Comparison of ENCODE assay signal across 16 cellular contexts in genomic region chr3:188926141-188926540, GRCh38.
DNase-seq lines count a peak whose midpoint lies in the region; ATAC-seq and TF ChIP-seq lines count a peak whose summit lies in the region.
"Had no signal": no experiment of that assay in that cellular context is flagged by ENCODE, and none has a peak within 500 bp of the region (broad histone marks: within the 10 kb centered on the region; RNA-seq: fewer than 3 reads in every experiment).

No MANE protein-coding gene starts in this region.

- no peak overlapping the region for H2AK9ac ChIP-seq in IMR-90 (replicated peaks; ENCODE audit: low read depth, low read length, poor library complexity)

- H4K5ac ChIP-seq in IMR-90 (ENCODE audit: low read depth, low read length) = no peak overlapping the region

- no peak overlapping the region for H3K18ac ChIP-seq in IMR-90 (ENCODE audit: low read depth, low read length)

- H3K79me2 ChIP-seq in fibroblast of lung (ENCODE audit: control insufficient read depth, insufficient read depth, low read length) = no peaks in the 10 kb centered on the region

- no peak overlapping the region for H3K4me3 ChIP-seq in IMR-90 (ENCODE audit: insufficient read depth, low read depth, low read length)
- H3K4me3 ChIP-seq in fibroblast of lung (replicated peaks in 1 of 4; ENCODE audit: control extremely low read depth in 1 of 4, insufficient read depth in 1 of 4, low read depth in 3 of 4, low read length in 4 of 4) = no peak overlapping the region
- H3K4me3 ChIP-seq: GM23338 had no signal

- TF ChIP-seq POLR2A in IMR-90 (IDR thresholded peaks at IDR 0.05; ENCODE audit: low read depth, low read length) = no peak

- H4K20me1 ChIP-seq in IMR-90 (ENCODE audit: insufficient read depth, low read length) (no peaks in the 10 kb centered on the region), fibroblast of lung (ENCODE audit: control insufficient read depth, extremely low read depth, insufficient read depth, low read length) (no peaks in the 10 kb centered on the region)

- H3K27me3 ChIP-seq in IMR-90 (ENCODE audit: control insufficient read depth, insufficient read depth, low read length) (no peaks in the 10 kb centered on the region), fibroblast of lung (ENCODE audit: control insufficient read depth, insufficient read depth, low read length) (no peaks in the 10 kb centered on the region)

- H3K4me1 Mint-ChIP-seq in activated T-helper 2 cell treated with anti-CD3 and anti-CD28 coated beads, Interferon-gamma antibody, Interleukin-2, Interleukin-4, amounts not matched to agents 10 μg/mL and 5 μg/mL and 100 μg/mL, durations not matched to agents 14 hours and 24 hours and 36 hours (ENCODE audit: low read depth) = no peaks in the 10 kb centered on the region
- H3K4me1 Mint-ChIP-seq: B cell had no signal

- H2AFZ ChIP-seq in IMR-90 (replicated peaks; ENCODE audit: low read length, poor library complexity) (no peak overlapping the region), fibroblast of lung (ENCODE audit: low read length) (no peak overlapping the region)
- H2AFZ ChIP-seq: GM23338 had no signal

- no peak overlapping the region for H3K27ac ChIP-seq in IMR-90 (ENCODE audit: insufficient read depth, low read length)
- no peak overlapping the region for H3K27ac ChIP-seq in fibroblast of lung (ENCODE audit: insufficient read depth, low read length)

- H3K36me3 ChIP-seq in IMR-90 (ENCODE audit: control insufficient read depth, insufficient read depth, low read length) (no peaks in the 10 kb centered on the region), fibroblast of lung (ENCODE audit: control insufficient read depth, insufficient read depth, low read length) (no peaks in the 10 kb centered on the region)

- H3K23ac ChIP-seq in IMR-90 (ENCODE audit: low read depth, low read length) = no peak overlapping the region

- no peak overlapping the region for H3K4ac ChIP-seq in IMR-90 (ENCODE audit: low read depth, low read length)

- no peak overlapping the region for H3K4me3 Mint-ChIP-seq in activated T-helper 2 cell treated with anti-CD3 and anti-CD28 coated beads, Interferon-gamma antibody, Interleukin-2, Interleukin-4, amounts not matched to agents 10 μg/mL and 5 μg/mL and 100 μg/mL, durations not matched to agents 14 hours and 24 hours and 36 hours (ENCODE audit: low read depth)
- H3K4me3 Mint-ChIP-seq: B cell; CD4-positive, alpha-beta T cell; GM23338 had no signal

- no peaks in the 10 kb centered on the region; the same call in 1 of the 2 replicates for H3K9me1 ChIP-seq in IMR-90 (ENCODE audit: insufficient read depth, low read length)

- intact Hi-C loops in IMR-90 (cut with micrococcal nuclease) = no loop called here
- intact Hi-C loops in activated T-helper 2 cell treated with anti-CD3 and anti-CD28 coated beads, Interferon-gamma antibody, Interleukin-2, Interleukin-4, amounts not matched to agents 10 μg/mL and 5 μg/mL and 100 μg/mL, durations not matched to agents 14 hours and 24 hours and 36 hours (cut with micrococcal nuclease) = no loop called here

- TF ChIP-seq CTCF in IMR-90 (conservative IDR thresholded peaks at IDR 0.05; ENCODE audit: low read depth, low read length) (no peak), fibroblast of lung (conservative IDR thresholded peaks at IDR 0.05 in 1 of 2, IDR thresholded peaks at IDR 0.05 in 1 of 2; ENCODE audit: low read depth in 1 of 2, low read length in 2 of 2) (no peak)

- H4K91ac ChIP-seq in IMR-90 (ENCODE audit: insufficient read depth, low read depth, low read length) = no peak overlapping the region

- peak; percentile 24 for DNase-seq in IMR-90
- no peak for DNase-seq in activated T-helper 2 cell treated with anti-CD3 and anti-CD28 coated beads, Interferon-gamma antibody, Interleukin-2, Interleukin-4, amounts not matched to agents 10 μg/mL and 5 μg/mL and 100 μg/mL, durations not matched to agents 14 hours and 24 hours and 36 hours (ENCODE audit: low spot score)
- peak; percentile 40 to 78 for DNase-seq in fibroblast of lung (ENCODE audit: low read depth in 2 of 2)
- peak; percentile 31 for DNase-seq in myocyte (ENCODE audit: low read depth)
- DNase-seq in EL = no peak
- DNase-seq in NCI-H128 (lab: John Stamatoyannopoulos, UW; ENCODE audit: unreplicated experiment) = no peak
- DNase-seq in NCI-H2029 (lab: John Stamatoyannopoulos, UW) = no peak
- DNase-seq: ACHN; C1 segment of cervical spinal cord; Calu3; CD4-positive, alpha-beta T cell; DMS 273 treated with DMSO at 0.1 percent for 48 hours; H7 had no signal

- H3K27me3 Mint-ChIP-seq in activated T-helper 2 cell treated with anti-CD3 and anti-CD28 coated beads, Interferon-gamma antibody, Interleukin-2, Interleukin-4, amounts not matched to agents 10 μg/mL and 5 μg/mL and 100 μg/mL, durations not matched to agents 14 hours and 24 hours and 36 hours (ENCODE audit: low read depth) = peaks cover 6% of the 10 kb centered on the region
- H3K27me3 Mint-ChIP-seq: B cell; CD4-positive, alpha-beta T cell had no signal

- TF ChIP-seq RAD21 in IMR-90 (IDR thresholded peaks at IDR 0.05; ENCODE audit: low read length) = no peak

- H2BK20ac ChIP-seq in IMR-90 (ENCODE audit: low read depth, low read length) = no peak overlapping the region

- WGBS in IMR-90 (ENCODE audit: extremely low coverage in 2 of 2, insufficient read length in 1 of 2), 2 experiments = no CpG with 5 or more reads among the region's 5 CpGs

- no peaks in the 10 kb centered on the region for H3K36me3 Mint-ChIP-seq in activated T-helper 2 cell treated with anti-CD3 and anti-CD28 coated beads, Interferon-gamma antibody, Interleukin-2, Interleukin-4, amounts not matched to agents 10 μg/mL and 5 μg/mL and 100 μg/mL, durations not matched to agents 14 hours and 24 hours and 36 hours (ENCODE audit: low read depth)

- no peak overlapping the region for H3K56ac ChIP-seq in IMR-90 (ENCODE audit: extremely low read depth, insufficient read depth, low read length)

- H3K9me3 ChIP-seq in IMR-90 (ENCODE audit: control insufficient read depth, insufficient read depth, low read length) = no peaks in the 10 kb centered on the region
- no peaks in the 10 kb centered on the region for H3K9me3 ChIP-seq in fibroblast of lung (ENCODE audit: control insufficient read depth, insufficient read depth, low read depth, low read length)

- POLR2A ChIA-PET in IMR-90 (lab: Charles Lee; ENCODE audit: unreplicated experiment) = no interaction called here

- peaks cover 3% of the 10 kb centered on the region; the same call in 1 of the 2 replicates for H3K4me1 ChIP-seq in IMR-90 (ENCODE audit: control insufficient read depth, insufficient read depth, low read length)
- H3K4me1 ChIP-seq in fibroblast of lung (ENCODE audit: control insufficient read depth, extremely low read depth, insufficient read depth, low read length) = no peaks in the 10 kb centered on the region

- CTCF ChIA-PET in IMR-90 (lab: Yijun Ruan, JAX) = no interaction called here

- no peaks in the 10 kb centered on the region for H3K79me1 ChIP-seq in IMR-90 (ENCODE audit: low read depth in 1 of 2, low read length in 2 of 2)

- BruUV-seq in IMR-90 (replicated peaks; lab: Mats Ljungman, UMichigan) = no TSS peak

- no peak overlapping the region for H4K8ac ChIP-seq in IMR-90 (ENCODE audit: low read depth in 2 of 2, low read length in 2 of 2)

- H3K4me2 ChIP-seq in IMR-90 (ENCODE audit: low read depth, low read length) = no peak overlapping the region
- no peak overlapping the region for H3K4me2 ChIP-seq in fibroblast of lung (ENCODE audit: extremely low read depth, insufficient read depth, low read length)
- H3K4me2 ChIP-seq: GM23338 had no signal

- peak overlapping the region; percentile 13 for H3K27ac Mint-ChIP-seq in activated T-helper 2 cell treated with anti-CD3 and anti-CD28 coated beads, Interferon-gamma antibody, Interleukin-2, Interleukin-4, amounts not matched to agents 10 μg/mL and 5 μg/mL and 100 μg/mL, durations not matched to agents 14 hours and 24 hours and 36 hours
- H3K27ac Mint-ChIP-seq: B cell; CD4-positive, alpha-beta T cell; GM23338 had no signal

- H2BK5ac ChIP-seq in IMR-90 (ENCODE audit: low read depth, low read length, poor library complexity, severe bottlenecking) = no peak overlapping the region

- no peaks in the 10 kb centered on the region for H3K9me3 Mint-ChIP-seq in activated T-helper 2 cell treated with anti-CD3 and anti-CD28 coated beads, Interferon-gamma antibody, Interleukin-2, Interleukin-4, amounts not matched to agents 10 μg/mL and 5 μg/mL and 100 μg/mL, durations not matched to agents 14 hours and 24 hours and 36 hours
- H3K9me3 Mint-ChIP-seq: CD4-positive, alpha-beta T cell; GM23338 had no signal

- no peak overlapping the region; the same call in 2 of the 3 replicates for H2BK15ac ChIP-seq in IMR-90 (ENCODE audit: low read depth, low read length)

- ATAC-seq in IMR-90 (ENCODE audit: low read depth) (no peak), HG03280 (IDR thresholded peaks at IDR 0.05; ENCODE audit: unreplicated experiment) (no peak)
- ATAC-seq: GM23338 had no signal

- no peak overlapping the region for H2BK120ac ChIP-seq in IMR-90 (ENCODE audit: low read depth, low read length)

- in situ Hi-C loops in IMR-90 (cut with MboI; ENCODE audit: low sequenced_read_pairs) = no loop called here

- dilution Hi-C loops in IMR-90 (cut with HindIII; ENCODE audit: low sequenced_read_pairs, unreplicated experiment) = no loop called here

- H3K9ac ChIP-seq in IMR-90 (ENCODE audit: low read depth, low read length) (no peak overlapping the region), fibroblast of lung (ENCODE audit: insufficient read depth, low read length) (no peak overlapping the region)

- H3K14ac ChIP-seq in IMR-90 (replicated peaks; ENCODE audit: low read depth, low read length) = peak overlapping the region; percentile 13; the same call in 1 of the 2 replicates

- no peak overlapping the region for H2AK5ac ChIP-seq in IMR-90 (ENCODE audit: low read depth, low read length)

TF ChIP-seq in IMR-90, 13 proteins besides CTCF, POLR2A, EP300 and RAD21:
- TF ChIP-seq CHD1 (IDR thresholded peaks at IDR 0.05; ENCODE audit: low read depth, low read length) (no peak), SMC3 (IDR thresholded peaks at IDR 0.05; ENCODE audit: low read depth, low read length) (no peak), RCOR1 (IDR thresholded peaks at IDR 0.05; ENCODE audit: insufficient replicate concordance, low read length) (no peak)

Comparison
In these comparisons a context has a peak if more than half of its experiments do, and no peak if none do; other contexts are left out.
1. DNase-seq: peak in IMR-90 (single experiment), fibroblast of lung (2 of 2) and myocyte (single experiment); none in activated T-helper 2 cell treated with anti-CD3 and anti-CD28 coated beads, Interferon-gamma antibody, Interleukin-2, Interleukin-4, amounts not matched to agents 10 μg/mL and 5 μg/mL and 100 μg/mL, durations not matched to agents 14 hours and 24 hours and 36 hours (single experiment), EL (single experiment), NCI-H128 (single experiment) and NCI-H2029 (single experiment).